In the genomic region with DNA sequence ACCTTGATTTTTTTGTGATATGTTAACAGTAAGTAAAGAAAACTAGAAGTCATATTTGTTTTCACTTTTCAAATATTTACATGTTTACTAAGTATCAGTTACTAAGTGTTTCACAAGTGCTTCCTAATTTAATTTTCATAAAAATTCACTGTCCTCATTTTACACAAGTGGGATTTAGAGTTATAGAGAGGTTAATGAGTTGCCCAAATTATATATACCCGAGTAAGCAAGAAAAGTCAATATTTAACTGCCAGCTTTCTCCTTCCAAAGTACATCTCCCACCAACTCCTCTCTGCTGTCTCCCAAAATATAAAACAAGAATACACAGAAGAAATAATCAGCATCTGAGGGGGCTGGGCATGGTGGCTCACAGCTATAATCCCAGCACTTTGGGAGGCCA, we compare ENCODE assay signal across 30 cellular contexts.
"Had no signal": no experiment of that assay in that cellular context is flagged by ENCODE, and none has a peak within 500 bp of the region (broad histone marks: within the 10 kb centered on the region; RNA-seq: fewer than 3 reads in every experiment).

No MANE protein-coding gene starts in this region.

- H3K9me3 Mint-ChIP-seq: neural crest cell; stimulated activated naive B cell treated with anti-CD40 and anti-IgM and Interleukin-4, amounts not matched to agents 10 μg/mL and 1 μg/mL and 100 μg/mL, for 72 hours had no signal

- H3K4me3 ChIP-seq: lower lobe of right lung, pancreas, prostate gland, skin epidermis, stomach, testis, thyroid gland, transverse colon, upper lobe of left lung, vagina had no signal

- DNase-seq: kidney glomerular epithelial cell; left cardiac atrium; left ventricle myocardium superior; lower lobe of right lung; mammary epithelial cell; mesenchymal stem cell; naive thymus-derived CD8-positive, alpha-beta T cell; nucleus accumbens; pancreas; posterior cingulate gyrus; retina; right cardiac atrium; stimulated activated CD4-positive, alpha-beta T cell treated with anti-CD3 and anti-CD28 coated beads, Interleukin-12 subunit alpha, Interleukin-12 subunit beta, amount 100 ng/mL, for 4 hours; stimulated activated CD4-positive, alpha-beta T cell treated with anti-CD3 and anti-CD28 coated beads, Interleukin-15, amount 100 ng/mL, for 24 hours; stimulated activated CD4-positive, alpha-beta T cell treated with anti-CD3 and anti-CD28 coated beads, Interleukin-2, amount 100 ng/mL, for 24 hours; stimulated activated CD4-positive, alpha-beta T cell treated with anti-CD3 and anti-CD28 coated beads, Interleukin-4, amount 100 ng/mL, for 1 hour; stimulated activated naive B cell treated with anti-CD40 and anti-IgM and Interleukin-4, amounts not matched to agents 10 μg/mL and 1 μg/mL and 100 μg/mL, for 72 hours; stimulated activated naive CD8-positive, alpha-beta T cell treated with anti-CD3 and anti-CD28 coated beads, Interleukin-15, Interleukin-2, amounts not matched to agents 100 U/mL and 50 U/mL, for 24 hours; stomach; testis; thyroid gland; transverse colon; upper lobe of left lung had no signal

- H3K27ac ChIP-seq: lower lobe of right lung, pancreas, prostate gland, skin epidermis, stomach, testis, thyroid gland, transverse colon, upper lobe of left lung, vagina had no signal

- H3K36me3 Mint-ChIP-seq: stimulated activated naive B cell treated with anti-CD40 and anti-IgM and Interleukin-4, amounts not matched to agents 10 μg/mL and 1 μg/mL and 100 μg/mL, for 72 hours had no signal

- ATAC-seq: left cardiac atrium; left lobe of liver; left ventricle myocardium superior; lower lobe of right lung; naive thymus-derived CD8-positive, alpha-beta T cell; pancreas; right cardiac atrium; sciatic nerve; stimulated activated naive B cell treated with anti-CD40 and anti-IgM and Interleukin-4, amounts not matched to agents 10 μg/mL and 1 μg/mL and 100 μg/mL, for 72 hours; stimulated activated naive CD8-positive, alpha-beta T cell treated with anti-CD3 and anti-CD28 coated beads, Interleukin-15, Interleukin-2, amounts not matched to agents 100 U/mL and 50 U/mL, for 24 hours had no signal

- H3K27me3 Mint-ChIP-seq: naive thymus-derived CD8-positive, alpha-beta T cell; stimulated activated naive B cell treated with anti-CD40 and anti-IgM and Interleukin-4, amounts not matched to agents 10 μg/mL and 1 μg/mL and 100 μg/mL, for 72 hours had no signal

- H3K4me3 Mint-ChIP-seq: naive thymus-derived CD8-positive, alpha-beta T cell; nephron; neural crest cell; stimulated activated naive B cell treated with anti-CD40 and anti-IgM and Interleukin-4, amounts not matched to agents 10 μg/mL and 1 μg/mL and 100 μg/mL, for 72 hours had no signal

- H3K4me1 Mint-ChIP-seq: naive thymus-derived CD8-positive, alpha-beta T cell; nephron; neural crest cell; stimulated activated naive B cell treated with anti-CD40 and anti-IgM and Interleukin-4, amounts not matched to agents 10 μg/mL and 1 μg/mL and 100 μg/mL, for 72 hours had no signal
